16 cellular contexts compared by ENCODE assay signal in genomic region chr10:2899246-2899645, GRCh38.
A peak's percentile ranks its signal among the peaks of the same experiment; 100 is the strongest.
DNase-seq lines count a peak whose midpoint lies in the region; ATAC-seq and TF ChIP-seq lines count a peak whose summit lies in the region.
"Had no signal": no experiment of that assay in that cellular context is flagged by ENCODE, and none has a peak within 500 bp of the region (broad histone marks: within the 10 kb centered on the region; RNA-seq: fewer than 3 reads in every experiment).

No MANE protein-coding gene starts in this region.

- no peak overlapping the region for H2BK120ac ChIP-seq in neuronal stem cell (ENCODE audit: low read depth, low read length)

- WGBS in neuronal stem cell (ENCODE audit: extremely low coverage in 2 of 2, insufficient read length in 2 of 2, insufficient replicate concordance in 1 of 2), 2 donors = no CpG with 5 or more reads among the region's 13 CpGs
- 72 to 74% methylated on average over 13 of the region's 13 CpGs for WGBS in aorta, 2 donors

- no peaks in the 10 kb centered on the region for H3K79me1 ChIP-seq in neuronal stem cell (ENCODE audit: low read depth, low read length)

- no peaks in the 10 kb centered on the region for H3K27me3 ChIP-seq in right atrium auricular region
- H3K27me3 ChIP-seq in neuronal stem cell (ENCODE audit: control insufficient read depth in 3 of 3, insufficient read depth in 3 of 3, low read depth in 1 of 3, low read length in 3 of 3) = no peaks in the 10 kb centered on the region
- no peaks in the 10 kb centered on the region for H3K27me3 ChIP-seq in aorta (ENCODE audit: control insufficient read depth in 1 of 2, insufficient read depth in 2 of 2, low read length in 1 of 2)

- H3K4ac ChIP-seq in neuronal stem cell (ENCODE audit: low read length) = no peak overlapping the region

- H3K27ac ChIP-seq in right atrium auricular region (no peak overlapping the region), coronary artery (no peak overlapping the region), neuronal stem cell (replicated peaks; ENCODE audit: low read length) (no peak overlapping the region), aorta (ENCODE audit: low read depth in 1 of 2, low read length in 2 of 2) (no peak overlapping the region)
- H3K27ac ChIP-seq: 22Rv1, A549, C4-2B, GM23248, HL-60 had no signal

- no peak overlapping the region for H2AK5ac ChIP-seq in neuronal stem cell (ENCODE audit: low read depth, low read length)

- H4K91ac ChIP-seq in neuronal stem cell (ENCODE audit: low read depth, low read length, poor library complexity) = no peak overlapping the region

- H3K9me3 ChIP-seq in right atrium auricular region (no peaks in the 10 kb centered on the region), neuronal stem cell (replicated peaks in 1 of 2; ENCODE audit: control insufficient read depth in 2 of 2, insufficient read depth in 1 of 2, low read depth in 1 of 2, low read length in 2 of 2) (no peaks in the 10 kb centered on the region), aorta (ENCODE audit: control insufficient read depth, low read length) (peaks cover 1% of the 10 kb centered on the region)
- H3K9me3 ChIP-seq: A549 had no signal

- no peaks in the 10 kb centered on the region for H3K4me1 ChIP-seq in right atrium auricular region
- peaks cover 0 to 4% of the 10 kb centered on the region in 2 donors for H3K4me1 ChIP-seq in neuronal stem cell (ENCODE audit: control insufficient read depth in 2 of 2, insufficient read depth in 1 of 2, low read depth in 1 of 2, low read length in 2 of 2)
- H3K4me1 ChIP-seq in aorta (ENCODE audit: control insufficient read depth in 1 of 2, insufficient read depth in 2 of 2, low read length in 2 of 2) = no peaks in the 10 kb centered on the region
- H3K4me1 ChIP-seq: A549 had no signal

- peak overlapping the region; percentile 62 for H3K23ac ChIP-seq in neuronal stem cell (ENCODE audit: low read depth, low read length, poor library complexity)

- H3K4me3 ChIP-seq in right atrium auricular region (no peak overlapping the region), coronary artery (no peak overlapping the region), neuronal stem cell (ENCODE audit: low read length in 2 of 2) (no peak overlapping the region), aorta (ENCODE audit: low read length in 2 of 2) (no peak overlapping the region)
- H3K4me3 ChIP-seq: A549, GM23248 had no signal

- H4K8ac ChIP-seq in neuronal stem cell (ENCODE audit: low read depth, low read length) = no peak overlapping the region

- H3K36me3 ChIP-seq in right atrium auricular region (no peaks in the 10 kb centered on the region), neuronal stem cell (replicated peaks in 1 of 2; ENCODE audit: control insufficient read depth in 2 of 2, insufficient read depth in 2 of 2, low read length in 2 of 2) (no peaks in the 10 kb centered on the region), aorta (ENCODE audit: control insufficient read depth in 1 of 2, insufficient read depth in 2 of 2, low read length in 1 of 2) (no peaks in the 10 kb centered on the region)

- no peak overlapping the region for H2BK15ac ChIP-seq in neuronal stem cell (ENCODE audit: low read length)

- H3K14ac ChIP-seq in neuronal stem cell (ENCODE audit: low read length) = no peak overlapping the region

- H2BK5ac ChIP-seq in neuronal stem cell (ENCODE audit: low read length) = no peak overlapping the region

- H3K4me2 ChIP-seq in neuronal stem cell (ENCODE audit: insufficient read depth, low read length, poor library complexity, severe bottlenecking) = no peak overlapping the region
- H3K4me2 ChIP-seq: A549 had no signal

- H3K18ac ChIP-seq in neuronal stem cell (ENCODE audit: low read length) = no peak overlapping the region

- TF ChIP-seq CTCF in right atrium auricular region (IDR thresholded peaks at IDR 0.05) = no peak
- no peak for TF ChIP-seq CTCF in coronary artery (IDR thresholded peaks at IDR 0.05)

- intact Hi-C loops in cardiac septum (cut with DNase I) (no loop called here), aorta (cut with DNase I) (no loop called here)

- no peak overlapping the region for H2BK12ac ChIP-seq in neuronal stem cell (ENCODE audit: low read length)

- ATAC-seq in HG03280 (IDR thresholded peaks at IDR 0.05; ENCODE audit: unreplicated experiment) (no peak), aorta (ENCODE audit: low FRiP score) (no peak)
- ATAC-seq: A549 had no signal

- H3K9ac ChIP-seq in neuronal stem cell (ENCODE audit: low read depth, low read length, poor library complexity) = no peak overlapping the region
- H3K9ac ChIP-seq: GM23248 had no signal

- DNase-seq in right atrium auricular region (ENCODE audit: low spot score) (peak; percentile 54), cardiac septum (ENCODE audit: low spot score) (no peak), coronary artery (ENCODE audit: low spot score) (peak; percentile 33), neuronal stem cell (ENCODE audit: low spot score) (no peak), aorta (no peak), NCI-H1694 (lab: John Stamatoyannopoulos, UW) (no peak)
- DNase-seq: AML-193; CD4-positive, alpha-beta T cell; GM23248; HCEC 1CT; KBM-7 had no signal

- H2AFZ ChIP-seq in neuronal stem cell (ENCODE audit: low read length) = peak overlapping the region; percentile 11
- H2AFZ ChIP-seq: GM23248 had no signal

Comparison
In these comparisons a context has a peak if more than half of its experiments do, and no peak if none do; other contexts are left out.
1. DNase-seq: peak in right atrium auricular region (single experiment) and coronary artery (single experiment); none in cardiac septum (single experiment), neuronal stem cell (single experiment), aorta (0 of 2) and NCI-H1694 (single experiment).